Comparison of ENCODE assay signal across 8 cellular contexts in the genomic region with DNA sequence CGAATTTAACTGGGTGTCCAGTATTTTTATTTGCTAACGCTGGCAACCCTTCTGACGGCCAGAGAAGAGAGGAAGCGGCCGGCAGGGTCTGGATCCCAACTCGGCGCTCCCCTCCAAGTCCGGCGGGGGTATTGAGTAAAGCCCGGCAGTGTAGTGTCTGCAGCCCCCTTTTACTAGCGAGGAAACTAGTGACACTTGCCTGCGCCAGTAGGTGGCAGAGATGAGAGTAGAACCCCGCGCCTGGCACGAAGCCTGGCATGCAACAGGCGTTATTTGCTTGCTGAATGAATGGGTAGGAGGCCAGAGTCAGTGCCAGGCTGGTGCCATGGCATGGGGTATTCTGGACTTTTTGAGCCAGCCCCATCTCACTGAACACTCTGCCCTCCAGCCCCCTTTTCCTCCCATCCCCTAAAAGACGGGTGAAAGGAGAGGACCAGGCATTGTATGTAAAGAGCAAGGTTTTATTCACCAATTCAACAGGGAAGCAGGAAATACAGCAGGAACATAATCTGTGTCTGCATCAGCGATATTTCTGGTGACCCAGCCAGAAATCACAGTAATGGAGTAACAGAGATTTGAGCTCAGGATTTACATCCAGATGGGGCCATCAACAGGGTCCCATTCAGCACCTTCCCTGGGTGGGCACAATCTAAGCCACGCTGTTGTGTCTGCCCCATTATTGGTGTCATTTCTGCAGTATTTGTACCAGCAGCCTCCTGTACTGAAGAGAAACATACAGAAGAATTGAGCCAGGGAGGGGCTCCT. TPM values are rescaled to one million over a fixed set of nuclear protein-coding genes. Genes with fewer than 3 reads are reported as not detected.
A peak's percentile ranks its signal among the peaks of the same experiment; 100 is the strongest.
DNase-seq lines count a peak whose midpoint lies in the region; ATAC-seq and TF ChIP-seq lines count a peak whose summit lies in the region.

No MANE protein-coding gene starts in this region.

- peak overlapping the region; percentile 94 for H3K4me2 ChIP-seq in OCI-LY1 (ENCODE audit: low read length)

- H3F3A ChIP-seq in OCI-LY1 (ENCODE audit: insufficient read depth, low read length), result 0 out of 2 replicates have a peak, but pooled peaks cover 2% of the 10 kb centered on the region

- peak; percentile 70 for DNase-seq in activated T-cell treated with anti-CD3 and anti-CD28 coated beads for 24 hours (ENCODE audit: low read depth)
- DNase-seq in epithelial cell of esophagus (ENCODE audit: low read depth), result peak; percentile 80
- DNase-seq in middle frontal gyrus (ENCODE audit: extremely low spot score, low spot score), result peak; percentile 72
- peak; percentile 53 to 54 for DNase-seq in stimulated activated CD8-positive, alpha-beta memory T cell treated with anti-CD3 and anti-CD28 coated beads, Interleukin-2, amount 100 ng/mL, for 48 hours (ENCODE audit: low read depth in 2 of 2)

- peak; percentile 75 for TF ChIP-seq CTCF in GM12875 (IDR thresholded peaks at IDR 0.05; ENCODE audit: borderline replicate concordance, insufficient read depth, low read depth, low read length)
- TF ChIP-seq CTCF in OCI-LY1 (IDR thresholded peaks at IDR 0.05; ENCODE audit: low read length), result peak; percentile 83
- TF ChIP-seq CTCF in epithelial cell of esophagus (IDR thresholded peaks at IDR 0.05; ENCODE audit: insufficient read depth, low read depth, low read length, missing control alignments), result peak; percentile 75

- no peaks in the 10 kb centered on the region for H4K20me1 ChIP-seq in OCI-LY1 (ENCODE audit: insufficient read depth, low read length)

- peaks cover 26% of the 10 kb centered on the region for H3K36me3 ChIP-seq in HUES64 (ENCODE audit: insufficient read depth, low read length)
- H3K36me3 ChIP-seq in OCI-LY1 (ENCODE audit: insufficient read depth, low read length), result peaks cover 24% of the 10 kb centered on the region; the same call in 1 of the 2 replicates

- ATAC-seq in GM21737 (IDR thresholded peaks at IDR 0.05; ENCODE audit: unreplicated experiment), result no peak

- H3K9me3 ChIP-seq in HUES64 (ENCODE audit: insufficient read depth, low read depth, low read length) (no peaks in the 10 kb centered on the region), OCI-LY1 (ENCODE audit: low read length) (no peaks in the 10 kb centered on the region)

- H2AFZ ChIP-seq in OCI-LY1 (ENCODE audit: low read length), result no peak overlapping the region

- H3K4me3 ChIP-seq in GM12875 (ENCODE audit: low read depth, low read length) (peak overlapping the region; percentile 86), HUES64 (ENCODE audit: low read length) (peak overlapping the region; percentile 93), OCI-LY1 (ENCODE audit: low read depth, low read length, poor library complexity, severe bottlenecking) (peak overlapping the region; percentile 88), epithelial cell of esophagus (ENCODE audit: low read length) (peak overlapping the region; percentile 91)

- peak overlapping the region; percentile 93 for H3K9ac ChIP-seq in HUES64 (ENCODE audit: low read depth, low read length)
- H3K9ac ChIP-seq in OCI-LY1 (ENCODE audit: low read length), result peak overlapping the region; percentile 88

- no peaks in the 10 kb centered on the region for H3K79me2 ChIP-seq in OCI-LY1 (ENCODE audit: insufficient read depth, low read length)

- H3K9me2 ChIP-seq in OCI-LY1 (ENCODE audit: low read depth, low read length), result no peaks in the 10 kb centered on the region

- H3K27me3 ChIP-seq in HUES64 (ENCODE audit: insufficient read depth, low read length) (peaks cover 24% of the 10 kb centered on the region), OCI-LY1 (ENCODE audit: insufficient read depth, low read length) (no peaks in the 10 kb centered on the region)

- 19% methylated on average over 19 of the region's 19 CpGs for WGBS in HUES64

- H3K27ac ChIP-seq in HUES64 (ENCODE audit: low read depth, low read length) (no peak overlapping the region), OCI-LY1 (ENCODE audit: low read depth, low read length, poor library complexity, severe bottlenecking) (peak overlapping the region; percentile 76)

- H3K4me1 ChIP-seq in HUES64 (ENCODE audit: insufficient read depth, low read length) (0 out of 2 replicates have a peak, but pooled peaks cover 9% of the 10 kb centered on the region), OCI-LY1 (ENCODE audit: insufficient read depth, low read length, severe bottlenecking) (peaks cover 52% of the 10 kb centered on the region)

RNA-seq across cellular contexts. Expression of a gene that starts 0.8 kb away (rescaled TPM):
- 22.0 TPM for polyA plus RNA-seq in HUES64 (2013, experiment 1 of 2)
- 15.8 TPM for polyA plus RNA-seq in HUES64 (2013, experiment 2 of 2)

RNA-seq across cellular contexts. Expression of a gene that starts 3.1 kb away (rescaled TPM):
- 10.5 TPM for polyA plus RNA-seq in HUES64 (2013, experiment 1 of 2)
- 11.5 TPM for polyA plus RNA-seq in HUES64 (2013, experiment 2 of 2)

RNA-seq across cellular contexts. Expression of a gene that starts 54.1 kb away (rescaled TPM):
- 23.0 TPM for polyA plus RNA-seq in HUES64 (2013, experiment 1 of 2)
- polyA plus RNA-seq in HUES64 (2013, experiment 2 of 2), result 22.2 TPM
